17 cellular contexts compared by ENCODE assay signal in the genomic region with DNA sequence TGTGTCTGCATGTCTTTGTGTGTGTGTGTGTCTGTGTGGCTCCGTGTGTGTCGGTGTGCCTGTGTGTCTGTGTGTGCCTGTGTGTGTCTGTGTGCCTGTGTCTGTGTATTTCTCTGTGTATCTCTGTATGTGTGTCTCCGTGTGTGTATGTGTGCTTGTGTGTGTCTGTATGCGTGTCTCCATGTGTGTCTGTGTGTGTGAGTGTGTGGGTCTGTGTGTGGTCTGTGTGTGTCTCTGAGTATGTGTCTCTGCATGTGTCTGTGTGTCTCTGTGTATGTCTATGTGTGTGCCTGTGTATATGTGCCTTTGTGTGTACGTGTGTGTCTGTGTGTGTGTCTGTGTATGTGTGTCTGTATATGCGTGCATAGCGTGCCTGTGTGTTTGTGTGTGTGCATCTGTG. TPM values are rescaled to one million over a fixed set of nuclear protein-coding genes. Genes with fewer than 3 reads are reported as not detected.
"Had no signal": no experiment of that assay in that cellular context is flagged by ENCODE, and none has a peak within 500 bp of the region (broad histone marks: within the 10 kb centered on the region; RNA-seq: fewer than 3 reads in every experiment).

No MANE protein-coding gene starts in this region.

- H3K9me3 ChIP-seq: esophagus muscularis mucosa, gastroesophageal sphincter, prostate gland, spleen, testis, tibial nerve had no signal

- DNase-seq: effector memory CD8-positive, alpha-beta T cell; spleen; stimulated activated CD4-positive, alpha-beta T cell treated with anti-CD3 and anti-CD28 coated beads, Interleukin-15, amount 100 ng/mL, for 24 hours; stimulated activated CD4-positive, alpha-beta T cell treated with anti-CD3 and anti-CD28 coated beads, Interleukin-1b, Interleukin-23, amount 100 ng/mL, for 48 hours; stimulated activated CD4-positive, alpha-beta T cell treated with anti-CD3 and anti-CD28 coated beads, Interleukin-4, amount 100 ng/mL, for 24 hours; stimulated activated naive CD8-positive, alpha-beta T cell treated with anti-CD3 and anti-CD28 coated beads, Interleukin-15, amount 100 ng/mL, for 72 hours; testis had no signal

- H3K27me3 ChIP-seq: esophagus muscularis mucosa, gastroesophageal sphincter, testis, tibial nerve had no signal

- ATAC-seq: effector memory CD8-positive, alpha-beta T cell; left lobe of liver had no signal

- H3K36me3 ChIP-seq: esophagus muscularis mucosa, gastroesophageal sphincter, prostate gland, spleen, tibial nerve had no signal

- H2AFZ ChIP-seq: parathyroid adenoma had no signal

- H3K79me2 ChIP-seq: parathyroid adenoma had no signal

- H3K27ac ChIP-seq: epithelial cell of prostate, parathyroid adenoma, prostate gland, spleen, testis had no signal

- FAIRE-seq: colon had no signal

- H3K4me1 ChIP-seq: parathyroid adenoma, spleen had no signal

- H3K9ac ChIP-seq: parathyroid adenoma had no signal

- H3K4me3 ChIP-seq: esophagus muscularis mucosa, gastroesophageal sphincter, prostate gland, spleen, tibial nerve had no signal

RNA-seq across cellular contexts. Expression of a gene that starts 45.2 kb away (rescaled TPM):
- total RNA-seq: renal cortical epithelial cell, subcutaneous adipose tissue had no signal
